In the genomic region with DNA sequence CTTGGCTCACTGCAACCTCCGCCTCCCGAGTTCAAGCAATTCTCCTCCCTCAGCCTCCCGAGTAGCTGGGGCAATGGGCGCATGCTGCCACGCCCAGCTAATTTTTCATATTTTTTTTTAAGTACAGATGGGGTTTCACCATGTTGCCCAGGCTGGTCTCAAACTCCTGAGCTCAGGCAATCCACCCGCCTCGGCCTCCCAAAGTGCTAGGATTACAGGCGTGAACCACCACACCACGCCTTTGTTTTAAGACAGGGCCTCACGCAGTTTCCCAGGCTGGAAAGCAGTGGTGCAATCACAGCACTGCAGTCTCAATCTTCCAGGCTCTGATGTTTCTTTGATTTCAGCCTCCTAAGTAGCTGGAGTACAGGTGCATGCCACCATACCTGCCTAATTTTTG, we compare ENCODE assay signal across 8 cellular contexts. TPM values are rescaled to one million over a fixed set of nuclear protein-coding genes. Genes with fewer than 3 reads are reported as not detected.
DNase-seq lines count a peak whose midpoint lies in the region; ATAC-seq, FAIRE-seq and TF ChIP-seq lines count a peak whose summit lies in the region.
"Not testable (repeated sequence)": the region's sequence is repeated elsewhere in the genome, so short reads cannot be mapped to it uniquely, and the experiment has no call there.

No MANE protein-coding gene starts in this region.

- POLR2A ChIA-PET in A549 (lab: Yijun Ruan, JAX); RWPE1 (lab: Yijun Ruan, JAX; ENCODE audit: low non-redundant PET); naive thymus-derived CD4-positive, alpha-beta T cell (lab: Charles Lee): not testable (repeated sequence)
- POLR2A ChIA-PET in activated CD8-positive, alpha-beta T cell treated with anti-CD3 and anti-CD28 coated beads for 36 hours (lab: Charles Lee): interaction anchor here (1.1 to 1.7 kb wide), 3 partner anchors 15 to 61 kb away, joined by 3 to 4 read pairs (median 3); a partner anchor contains a TSS

- peak overlapping the region; percentile 6; the same call in 1 of the 2 replicates for H3K9ac ChIP-seq in DND-41 (ENCODE audit: low read depth, low read length)
- not testable (repeated sequence) for H3K9ac ChIP-seq in endodermal cell (ENCODE audit: extremely low read depth, low read length, poor library complexity, severe bottlenecking)

- WGBS in A549 (ENCODE audit: missing lambda C conversion rate): 96% methylated on average over 10 of the region's 10 CpGs
- 96 to 97% methylated on average over 9 to 10 of the region's 10 CpGs for WGBS in endodermal cell (ENCODE audit: insufficient coverage in 1 of 2, insufficient read length in 1 of 2), 2 experiments

- not testable (repeated sequence) for DNase-seq in A549 (ENCODE audit: low read depth in 1 of 2, low spot score in 1 of 2); DND-41; RWPE1 (ENCODE audit: low spot score); activated CD8-positive, alpha-beta T cell treated with anti-CD3 and anti-CD28 coated beads for 36 hours; endodermal cell; naive thymus-derived CD4-positive, alpha-beta T cell; type B pancreatic cell (ENCODE audit: extremely low spot score, unreplicated experiment)
- DNase-seq in activated effector memory CD4-positive, alpha-beta T cell treated with anti-CD3 and anti-CD28 coated beads, Interleukin-2, amount 50 U/mL, for 16 hours: peak; percentile 51

- TF ChIP-seq RAD21 in A549 (conservative IDR thresholded peaks at IDR 0.05 in 1 of 2, IDR thresholded peaks at IDR 0.05 in 1 of 2): not testable (repeated sequence)

- not testable (repeated sequence) for H3K4me3 Mint-ChIP-seq in activated CD8-positive, alpha-beta T cell treated with anti-CD3 and anti-CD28 coated beads for 36 hours; endodermal cell; type B pancreatic cell
- peak overlapping the region in 8 of 10 donors; percentile 23 to 96 (median 53) for H3K4me3 Mint-ChIP-seq in naive thymus-derived CD4-positive, alpha-beta T cell

- TF ChIP-seq POLR2A in A549 (IDR thresholded peaks at IDR 0.05; ENCODE audit: low read length): not testable (repeated sequence)

- TF ChIP-seq CTCF in A549 (IDR thresholded peaks at IDR 0.05); DND-41 (IDR thresholded peaks at IDR 0.05; ENCODE audit: borderline replicate concordance, extremely low read depth, low read length, poor library complexity, severe bottlenecking); RWPE1 (conservative IDR thresholded peaks at IDR 0.05; ENCODE audit: low read depth); activated CD8-positive, alpha-beta T cell treated with anti-CD3 and anti-CD28 coated beads for 36 hours (IDR thresholded peaks at IDR 0.05); endodermal cell (conservative IDR thresholded peaks at IDR 0.05); type B pancreatic cell (conservative IDR thresholded peaks at IDR 0.05): not testable (repeated sequence)

- peaks cover 47% of the 10 kb centered on the region for H3K36me3 Mint-ChIP-seq in activated CD8-positive, alpha-beta T cell treated with anti-CD3 and anti-CD28 coated beads for 36 hours (ENCODE audit: low read depth)
- H3K36me3 Mint-ChIP-seq in endodermal cell (ENCODE audit: low read depth) (peaks cover 35% of the 10 kb centered on the region), type B pancreatic cell (peaks cover 18% of the 10 kb centered on the region)
- H3K36me3 Mint-ChIP-seq in naive thymus-derived CD4-positive, alpha-beta T cell: peaks cover 3 to 22% (median 6%) of the 10 kb centered on the region in 5 donors

- intact Hi-C loops in activated CD8-positive, alpha-beta T cell treated with anti-CD3 and anti-CD28 coated beads for 36 hours (cut with micrococcal nuclease); naive thymus-derived CD4-positive, alpha-beta T cell (cut with micrococcal nuclease): not testable (repeated sequence)

- peaks cover 94% of the 10 kb centered on the region for H3K79me2 ChIP-seq in DND-41 (ENCODE audit: insufficient read depth, low read length)

- H3K27ac ChIP-seq in A549; DND-41 (ENCODE audit: low read length); endodermal cell (ENCODE audit: low read depth, low read length): not testable (repeated sequence)
- 0 out of 2 replicates have a peak overlapping the region, but pooled peaks have one; percentile 24 for H3K27ac ChIP-seq in RWPE1
- H3K27ac ChIP-seq in naive thymus-derived CD4-positive, alpha-beta T cell (ENCODE audit: low read depth, low read length): peak overlapping the region; percentile 99

- H3K4me1 Mint-ChIP-seq in activated CD8-positive, alpha-beta T cell treated with anti-CD3 and anti-CD28 coated beads for 36 hours (ENCODE audit: low read depth): peaks cover 48% of the 10 kb centered on the region
- H3K4me1 Mint-ChIP-seq in endodermal cell: not testable (repeated sequence)
- H3K4me1 Mint-ChIP-seq in naive thymus-derived CD4-positive, alpha-beta T cell: peaks cover 24 to 71% (median 59%) of the 10 kb centered on the region in 7 donors
- peaks cover 21% of the 10 kb centered on the region for H3K4me1 Mint-ChIP-seq in type B pancreatic cell (ENCODE audit: unreplicated experiment)

- not testable (repeated sequence) for H2AFZ ChIP-seq in DND-41 (ENCODE audit: low read depth, low read length)

- not testable (repeated sequence) for H3K9me3 Mint-ChIP-seq in activated CD8-positive, alpha-beta T cell treated with anti-CD3 and anti-CD28 coated beads for 36 hours; endodermal cell; naive thymus-derived CD4-positive, alpha-beta T cell; type B pancreatic cell

- H3K27me3 Mint-ChIP-seq in activated CD8-positive, alpha-beta T cell treated with anti-CD3 and anti-CD28 coated beads for 36 hours; endodermal cell (ENCODE audit: insufficient read depth); naive thymus-derived CD4-positive, alpha-beta T cell; type B pancreatic cell: not testable (repeated sequence)

- H3K4me3 ChIP-seq in A549; DND-41 (ENCODE audit: low read depth in 1 of 2, low read length in 2 of 2); endodermal cell (ENCODE audit: low read length); naive thymus-derived CD4-positive, alpha-beta T cell (ENCODE audit: low read length): not testable (repeated sequence)

- not testable (repeated sequence) for FAIRE-seq in A549 (lab: Jason Lieb, UNC)

- ATAC-seq in A549; DND-41 (ENCODE audit: insufficient read depth, low read depth); activated CD8-positive, alpha-beta T cell treated with anti-CD3 and anti-CD28 coated beads for 36 hours; naive thymus-derived CD4-positive, alpha-beta T cell: not testable (repeated sequence)

- not testable (repeated sequence) for TF ChIP-seq EP300 in A549 (IDR thresholded peaks at IDR 0.05)

- not testable (repeated sequence) for H3K9me3 ChIP-seq in A549; DND-41 (ENCODE audit: insufficient read depth, low read length, severe bottlenecking); endodermal cell (ENCODE audit: control insufficient read depth, low read length); naive thymus-derived CD4-positive, alpha-beta T cell (ENCODE audit: control insufficient read depth in 2 of 3, low read length in 3 of 3)

- peak overlapping the region; percentile 55 for H3K27ac Mint-ChIP-seq in activated CD8-positive, alpha-beta T cell treated with anti-CD3 and anti-CD28 coated beads for 36 hours
- H3K27ac Mint-ChIP-seq in endodermal cell: peak overlapping the region; percentile 48
- peak overlapping the region in 7 of 9 donors; percentile 33 to 100 (median 53) for H3K27ac Mint-ChIP-seq in naive thymus-derived CD4-positive, alpha-beta T cell
- H3K27ac Mint-ChIP-seq in type B pancreatic cell: peak overlapping the region; percentile 31

- peaks cover 20% of the 10 kb centered on the region for H3K4me1 ChIP-seq in A549
- peaks cover 53% of the 10 kb centered on the region for H3K4me1 ChIP-seq in DND-41 (ENCODE audit: insufficient read depth, low read length)
- H3K4me1 ChIP-seq in endodermal cell (ENCODE audit: control insufficient read depth, insufficient read depth, low read length): not testable (repeated sequence)
- peaks cover 25 to 30% of the 10 kb centered on the region in 2 donors for H3K4me1 ChIP-seq in naive thymus-derived CD4-positive, alpha-beta T cell (ENCODE audit: control insufficient read depth in 2 of 2, insufficient read depth in 2 of 2, low read length in 2 of 2)

- peaks cover 57% of the 10 kb centered on the region for H4K20me1 ChIP-seq in DND-41 (ENCODE audit: insufficient read depth, low read length)

- H3K4me2 ChIP-seq in A549 (peak overlapping the region; percentile 98; the same call in 1 of the 3 replicates), DND-41 (ENCODE audit: insufficient read depth, low read length) (peak overlapping the region; percentile 84)

- H3K36me3 ChIP-seq in DND-41 (ENCODE audit: insufficient read depth, low read length) (peaks cover 62% of the 10 kb centered on the region), endodermal cell (ENCODE audit: control insufficient read depth, insufficient read depth, low read length) (peaks cover 47% of the 10 kb centered on the region)
- H3K36me3 ChIP-seq in naive thymus-derived CD4-positive, alpha-beta T cell (ENCODE audit: control insufficient read depth in 2 of 3, insufficient read depth in 3 of 3, low read length in 3 of 3): peaks cover 0 to 18% (median 5%) of the 10 kb centered on the region in 3 experiments

- H3K27me3 ChIP-seq in DND-41 (ENCODE audit: insufficient read depth, low read length, poor library complexity); endodermal cell (ENCODE audit: control insufficient read depth, insufficient read depth, low read length, poor library complexity, severe bottlenecking); naive thymus-derived CD4-positive, alpha-beta T cell (ENCODE audit: control insufficient read depth in 2 of 2, insufficient read depth in 2 of 2, low read length in 2 of 2): not testable (repeated sequence)

- CTCF ChIA-PET in A549 (lab: Yijun Ruan, JAX): interaction anchor here (0.9 to 1.9 kb wide), 4 partner anchors 10 to 393 kb away, joined by 3 to 4 read pairs (median 3); a partner anchor contains a TSS
- CTCF ChIA-PET in RWPE1 (lab: Yijun Ruan, JAX); naive thymus-derived CD4-positive, alpha-beta T cell (lab: Charles Lee): not testable (repeated sequence)
- CTCF ChIA-PET in activated CD8-positive, alpha-beta T cell treated with anti-CD3 and anti-CD28 coated beads for 36 hours (lab: Charles Lee): interaction anchor here (0.6 to 1.1 kb wide), 4 partner anchors 13 to 117 kb away, joined by 3 read pairs; a partner anchor contains a TSS

RNA-seq across cellular contexts. Expression of a gene that starts 3.0 kb away (rescaled TPM):
- polyA plus RNA-seq in A549 (2011; rRNA removed) (121 and 152 TPM in 2 replicates), A549 (2017; fragmentation: RNase III; extraction: RNeasy Plus Mini Kit Qiagen cat#74134 plus additional on column Dnase treatment) (51.9 to 54.2 TPM (median 53.0 TPM) in 3 replicates)
- 90.1 and 114 TPM in 2 replicates for polyA plus RNA-seq in A549 (2012; cell fraction: cytosol; rRNA removed)
- 307 and 359 TPM in 2 replicates for polyA plus RNA-seq in A549 (2012; cell fraction: nucleus; rRNA removed)
- 354 and 372 TPM in 2 replicates for polyA minus RNA-seq in A549 (2011; rRNA and poly(A)+ RNA removed)
- total RNA-seq in activated CD8-positive, alpha-beta T cell treated with anti-CD3 and anti-CD28 coated beads for 36 hours: 10 to 100 TPM; 88.4 to 89.9 TPM
- total RNA-seq in endodermal cell (10 to 100 TPM; 81.6 to 92.6 TPM), type B pancreatic cell (ENCODE audit: low replicate concordance) (74.6 and 77.4 TPM in 2 replicates)
- polyA plus RNA-seq in endodermal cell (2013, experiment 1 of 2): 78.1 TPM
- polyA plus RNA-seq in endodermal cell (2013, experiment 2 of 2): 68.1 TPM
- total RNA-seq in naive thymus-derived CD4-positive, alpha-beta T cell: 100 to 1,000 TPM; 103 to 137 (median 120) TPM
- 10 to 100 TPM; 45.0 to 71.5 TPM for polyA plus RNA-seq in naive thymus-derived CD4-positive, alpha-beta T cell

RNA-seq across cellular contexts. Expression of a gene that starts 14.0 kb away (rescaled TPM):
- polyA plus RNA-seq in A549 (2011; rRNA removed) (35.2 and 49.2 TPM in 2 replicates), A549 (2017; fragmentation: RNase III; extraction: RNeasy Plus Mini Kit Qiagen cat#74134 plus additional on column Dnase treatment) (31.4 to 32.4 TPM (median 32.1 TPM) in 3 replicates)
- 47.6 and 65.5 TPM in 2 replicates for polyA plus RNA-seq in A549 (2012; cell fraction: cytosol; rRNA removed)
- polyA plus RNA-seq in A549 (2012; cell fraction: nucleus; rRNA removed): 65.2 and 78.0 TPM in 2 replicates
- polyA minus RNA-seq in A549 (2011; rRNA and poly(A)+ RNA removed): 49.4 and 59.3 TPM in 2 replicates
- total RNA-seq in activated CD8-positive, alpha-beta T cell treated with anti-CD3 and anti-CD28 coated beads for 36 hours: 10 to 100 TPM; 33.1 to 36.7 TPM
- total RNA-seq in endodermal cell (10 to 100 TPM; 38.5 to 52.2 TPM), type B pancreatic cell (ENCODE audit: low replicate concordance) (42.3 and 43.1 TPM in 2 replicates)
- 28.7 TPM for polyA plus RNA-seq in endodermal cell (2013, experiment 1 of 2)
- polyA plus RNA-seq in endodermal cell (2013, experiment 2 of 2): 21.7 TPM
- 10 to 100 TPM; 20.8 to 28.3 (median 26.1) TPM for total RNA-seq in naive thymus-derived CD4-positive, alpha-beta T cell
- polyA plus RNA-seq in naive thymus-derived CD4-positive, alpha-beta T cell: 10 to 100 TPM; 24.2 to 27.8 TPM

RNA-seq across cellular contexts. Expression of a gene that starts 46.4 kb away (rescaled TPM):
- polyA plus RNA-seq in A549 (2011; rRNA removed) (41.1 and 54.3 TPM in 2 replicates), A549 (2017; fragmentation: RNase III; extraction: RNeasy Plus Mini Kit Qiagen cat#74134 plus additional on column Dnase treatment) (55.0 to 64.3 TPM (median 62.2 TPM) in 3 replicates)
- 111 and 157 TPM in 2 replicates for polyA plus RNA-seq in A549 (2012; cell fraction: cytosol; rRNA removed)
- 59.8 and 100 TPM in 2 replicates for polyA plus RNA-seq in A549 (2012; cell fraction: nucleus; rRNA removed)
- polyA minus RNA-seq in A549 (2011; rRNA and poly(A)+ RNA removed): 87.2 and 95.3 TPM in 2 replicates
- 100 to 1,000 TPM; 176 to 188 TPM for total RNA-seq in activated CD8-positive, alpha-beta T cell treated with anti-CD3 and anti-CD28 coated beads for 36 hours
- total RNA-seq in endodermal cell (10 to 100 TPM; 25.5 to 27.6 TPM), type B pancreatic cell (ENCODE audit: low replicate concordance) (30.8 and 42.9 TPM in 2 replicates)
- polyA plus RNA-seq in endodermal cell (2013, experiment 1 of 2): 28.0 TPM
- 27.2 TPM for polyA plus RNA-seq in endodermal cell (2013, experiment 2 of 2)
- total RNA-seq in naive thymus-derived CD4-positive, alpha-beta T cell: 100 to 1,000 TPM in 2 of 5 experiments, 10 to 100 TPM in 3; 89.4 to 147 (median 96.3) TPM
- polyA plus RNA-seq in naive thymus-derived CD4-positive, alpha-beta T cell: 100 to 1,000 TPM; 133 to 220 TPM
